ENCODE assay signal across 28 cellular contexts in the genomic region with DNA sequence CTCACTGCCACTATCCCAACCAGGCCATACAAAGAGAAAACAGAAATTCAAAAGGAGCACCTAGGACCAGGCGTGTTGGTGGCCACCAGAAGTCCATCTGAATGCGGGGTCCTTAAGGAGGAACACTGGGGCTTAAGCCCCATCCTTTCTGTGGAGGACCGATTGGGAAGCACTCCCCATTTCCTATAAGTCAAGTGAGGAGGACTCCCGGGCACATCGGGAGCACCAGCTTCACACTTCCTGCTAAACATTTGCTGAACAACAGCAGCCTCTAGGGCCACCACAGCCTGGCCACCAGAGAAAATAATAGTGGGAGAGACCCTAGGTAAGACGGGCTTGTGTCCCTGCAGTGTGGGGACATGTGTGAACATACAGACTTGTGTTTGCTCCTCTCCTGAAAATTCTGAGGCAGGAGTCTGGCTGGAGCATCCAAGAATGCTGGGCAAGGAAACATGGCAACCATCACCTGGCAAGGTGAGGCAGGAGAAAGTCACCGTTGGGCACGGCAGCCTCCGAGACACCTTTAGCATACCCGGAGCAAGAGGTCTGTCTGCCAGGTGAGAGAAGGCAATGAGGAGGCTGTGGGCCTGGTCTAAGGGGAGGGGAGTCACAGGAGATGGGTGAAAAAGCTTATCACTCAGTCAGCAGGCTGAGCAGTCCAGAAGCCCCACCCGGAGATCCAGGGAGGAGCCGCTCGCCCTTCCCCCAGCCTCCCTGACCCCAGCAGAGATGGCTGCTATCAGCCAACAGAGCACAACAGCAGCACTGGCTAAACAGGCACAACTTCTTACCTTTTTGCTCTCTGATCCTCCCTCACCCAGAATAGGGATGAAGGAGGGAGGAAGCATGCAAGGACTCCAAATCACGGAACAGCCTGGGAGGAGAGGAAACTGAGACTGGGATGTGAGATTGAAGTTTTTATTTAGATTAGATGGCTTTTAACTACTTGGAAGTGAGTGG.
A peak's percentile ranks its signal among the peaks of the same experiment; 100 is the strongest.
DNase-seq lines count a peak whose midpoint lies in the region; ATAC-seq and TF ChIP-seq lines count a peak whose summit lies in the region.
"Had no signal": no experiment of that assay in that cellular context is flagged by ENCODE, and none has a peak within 500 bp of the region (broad histone marks: within the 10 kb centered on the region; RNA-seq: fewer than 3 reads in every experiment).

No MANE protein-coding gene starts in this region.

- peaks cover 24% of the 10 kb centered on the region for H3K27me3 Mint-ChIP-seq in activated CD8-positive, alpha-beta memory T cell treated with anti-CD3 and anti-CD28 coated beads, Interleukin-2, amount 10 ng/mL, durations not matched to agents 7 days and 5 days
- peaks cover 4% of the 10 kb centered on the region; the same call in 1 of the 2 replicates for H3K27me3 Mint-ChIP-seq in WTC11 (ENCODE audit: low read depth)
- H3K27me3 Mint-ChIP-seq in stimulated activated naive B cell treated with anti-CD40 and anti-IgM and Interleukin-4, amounts not matched to agents 10 μg/mL and 1 μg/mL and 100 μg/mL, for 72 hours = peaks cover 7 to 17% of the 10 kb centered on the region in 2 donors
- H3K27me3 Mint-ChIP-seq: brain had no signal

- H3K9me3 ChIP-seq in uterus = no peaks in the 10 kb centered on the region
- H3K9me3 ChIP-seq: lower lobe of right lung, SJCRH30 had no signal

- no peak overlapping the region for H3K27ac ChIP-seq in uterus
- H3K27ac ChIP-seq: epithelial cell of prostate, KMS-11, lower lobe of right lung, SJCRH30 had no signal

- no peak overlapping the region for H3K27ac Mint-ChIP-seq in activated CD8-positive, alpha-beta memory T cell treated with anti-CD3 and anti-CD28 coated beads, Interleukin-2, amount 10 ng/mL, durations not matched to agents 7 days and 5 days
- no peak overlapping the region for H3K27ac Mint-ChIP-seq in WTC11
- H3K27ac Mint-ChIP-seq in stimulated activated naive B cell treated with anti-CD40 and anti-IgM and Interleukin-4, amounts not matched to agents 10 μg/mL and 1 μg/mL and 100 μg/mL, for 72 hours = peak overlapping the region; percentile 25
- H3K27ac Mint-ChIP-seq: CD8-positive, alpha-beta T cell; stimulated activated naive CD8-positive, alpha-beta T cell treated with anti-CD3 and anti-CD28 coated beads, Interleukin-15, Interleukin-2, amounts not matched to agents 100 ng/mL and 50 ng/mL, for 24 hours had no signal

- no peak for TF ChIP-seq CTCF in WTC11 (IDR thresholded peaks at IDR 0.05)
- TF ChIP-seq CTCF in uterus (IDR thresholded peaks at IDR 0.05) = no peak

- DNase-seq in activated CD8-positive, alpha-beta memory T cell treated with anti-CD3 and anti-CD28 coated beads for 24 hours = peak; percentile 28
- no peak for DNase-seq in activated CD8-positive, alpha-beta memory T cell treated with anti-CD3 and anti-CD28 coated beads, Interleukin-2, amount 10 ng/mL, durations not matched to agents 7 days and 5 days
- DNase-seq in WTC11 (ENCODE audit: low spot score) (no peak), left lobe of liver (ENCODE audit: low spot score) (peak; percentile 28), uterus (no peak)
- no peak for DNase-seq in stimulated activated naive B cell treated with anti-CD40 and anti-IgM and Interleukin-4, amounts not matched to agents 10 μg/mL and 1 μg/mL and 100 μg/mL, for 72 hours
- DNase-seq in effector CD4-positive, alpha-beta T cell = no peak
- DNase-seq: activated CD4-positive, CD25-positive, alpha-beta regulatory T cell treated with anti-CD3 and anti-CD28 coated beads, Interleukin-2, amount 50 U/mL, for 72 hours; activated naive CD4-positive, alpha-beta T cell treated with Interleukin-2 at 50 U/mL for 16 hours; activated T-cell treated with anti-CD3 and anti-CD28 coated beads, Interleukin-2, amount 50 U/mL, for 4 hours; CD8-positive, alpha-beta T cell; cerebellar nuclear complex; DMS 273 treated with DMSO at 0.1 percent for 48 hours; EL; glutamatergic neuron; lower lobe of right lung; MM.1S; NCI-H1417; NCI-H2029 treated with DMSO at 0.1 percent for 48 hours; NCI-H2227 treated with DMSO at 0.1 percent for 48 hours; NCI-H69; SJCRH30 had no signal

- no peaks in the 10 kb centered on the region for H3K9me3 Mint-ChIP-seq in activated CD8-positive, alpha-beta memory T cell treated with anti-CD3 and anti-CD28 coated beads, Interleukin-2, amount 10 ng/mL, durations not matched to agents 7 days and 5 days (ENCODE audit: low read depth)
- H3K9me3 Mint-ChIP-seq in WTC11 = peaks cover 18% of the 10 kb centered on the region
- H3K9me3 Mint-ChIP-seq in stimulated activated naive B cell treated with anti-CD40 and anti-IgM and Interleukin-4, amounts not matched to agents 10 μg/mL and 1 μg/mL and 100 μg/mL, for 72 hours = peaks cover 3 to 7% of the 10 kb centered on the region in 2 donors
- H3K9me3 Mint-ChIP-seq: CD8-positive, alpha-beta T cell had no signal

- no peaks in the 10 kb centered on the region for H3K4me1 ChIP-seq in uterus
- H3K4me1 ChIP-seq: lower lobe of right lung, SJCRH30 had no signal

- POLR2A ChIA-PET in WTC11 (lab: Charles Lee) = no interaction called here

- H3K36me3 ChIP-seq in uterus = no peaks in the 10 kb centered on the region
- H3K36me3 ChIP-seq: lower lobe of right lung, SJCRH30 had no signal

- H3K4me3 ChIP-seq in uterus = no peak overlapping the region
- H3K4me3 ChIP-seq: lower lobe of right lung, SJCRH30 had no signal

- no peak for TF ChIP-seq POLR2A in uterus (IDR thresholded peaks at IDR 0.05)

- ATAC-seq in activated CD8-positive, alpha-beta memory T cell treated with anti-CD3 and anti-CD28 coated beads, Interleukin-2, amount 10 ng/mL, durations not matched to agents 7 days and 5 days = no peak
- ATAC-seq in WTC11 = peak; percentile 46; the same call in 1 of the 2 replicates
- ATAC-seq in left lobe of liver = no peak
- no peak for ATAC-seq in stimulated activated naive B cell treated with anti-CD40 and anti-IgM and Interleukin-4, amounts not matched to agents 10 μg/mL and 1 μg/mL and 100 μg/mL, for 72 hours (replicated peaks)
- ATAC-seq in HG03469 (IDR thresholded peaks at IDR 0.05; ENCODE audit: unreplicated experiment) = no peak
- ATAC-seq: activated T-cell treated with anti-CD3 and anti-CD28 coated beads, Interleukin-2, amount 50 U/mL, for 4 hours; CD8-positive, alpha-beta T cell; HCT116 had no signal

- H3K4me3 Mint-ChIP-seq in activated CD8-positive, alpha-beta memory T cell treated with anti-CD3 and anti-CD28 coated beads, Interleukin-2, amount 10 ng/mL, durations not matched to agents 7 days and 5 days = no peak overlapping the region
- H3K4me3 Mint-ChIP-seq in WTC11 = no peak overlapping the region
- H3K4me3 Mint-ChIP-seq in stimulated activated naive B cell treated with anti-CD40 and anti-IgM and Interleukin-4, amounts not matched to agents 10 μg/mL and 1 μg/mL and 100 μg/mL, for 72 hours = no peak overlapping the region
- H3K4me3 Mint-ChIP-seq: activated T-cell treated with anti-CD3 and anti-CD28 coated beads, Interleukin-2, amount 50 U/mL, for 4 hours; brain; CD8-positive, alpha-beta T cell; stimulated activated naive CD8-positive, alpha-beta T cell treated with anti-CD3 and anti-CD28 coated beads, Interleukin-15, Interleukin-2, amounts not matched to agents 100 ng/mL and 50 ng/mL, for 24 hours had no signal

- intact Hi-C loops in uterus (cut with DNase I; ENCODE audit: low total_unique reads) = no loop called here

- no peaks in the 10 kb centered on the region for H3K36me3 Mint-ChIP-seq in activated CD8-positive, alpha-beta memory T cell treated with anti-CD3 and anti-CD28 coated beads, Interleukin-2, amount 10 ng/mL, durations not matched to agents 7 days and 5 days
- H3K36me3 Mint-ChIP-seq in WTC11 = no peaks in the 10 kb centered on the region
- H3K36me3 Mint-ChIP-seq in stimulated activated naive B cell treated with anti-CD40 and anti-IgM and Interleukin-4, amounts not matched to agents 10 μg/mL and 1 μg/mL and 100 μg/mL, for 72 hours = peaks cover 2 to 3% of the 10 kb centered on the region in 2 donors
- H3K36me3 Mint-ChIP-seq: brain; CD8-positive, alpha-beta T cell had no signal

- no peaks in the 10 kb centered on the region for H3K27me3 ChIP-seq in uterus
- H3K27me3 ChIP-seq: SJCRH30 had no signal

- CTCF ChIA-PET in activated CD8-positive, alpha-beta memory T cell treated with anti-CD3 and anti-CD28 coated beads, Interleukin-2, amount 10 ng/mL, durations not matched to agents 7 days and 5 days (lab: Charles Lee) = no interaction called here
- CTCF ChIA-PET in WTC11 (lab: Charles Lee) = no interaction called here

- H3K4me1 Mint-ChIP-seq in activated CD8-positive, alpha-beta memory T cell treated with anti-CD3 and anti-CD28 coated beads, Interleukin-2, amount 10 ng/mL, durations not matched to agents 7 days and 5 days = no peaks in the 10 kb centered on the region
- H3K4me1 Mint-ChIP-seq in WTC11 = peaks cover 6% of the 10 kb centered on the region
- H3K4me1 Mint-ChIP-seq in stimulated activated naive B cell treated with anti-CD40 and anti-IgM and Interleukin-4, amounts not matched to agents 10 μg/mL and 1 μg/mL and 100 μg/mL, for 72 hours = peaks cover 1 to 14% of the 10 kb centered on the region in 2 donors
- H3K4me1 Mint-ChIP-seq: brain had no signal

TF ChIP-seq in WTC11, 78 proteins besides CTCF, POLR2A, EP300 and RAD21 (continues in another document):
- TF ChIP-seq ZNF317 (CRISPR knock-in tag; IDR thresholded peaks at IDR 0.05; ENCODE audit: borderline replicate concordance, low read depth) (no peak), ZNF263 (CRISPR knock-in tag; IDR thresholded peaks at IDR 0.05; ENCODE audit: low read depth) (peak; percentile 67), HMGA2 (CRISPR knock-in tag; IDR thresholded peaks at IDR 0.05) (no peak)

Comparison
In these comparisons a context has a peak if more than half of its experiments do, and no peak if none do; other contexts are left out.
1. DNase-seq: peak in activated CD8-positive, alpha-beta memory T cell treated with anti-CD3 and anti-CD28 coated beads for 24 hours (single experiment) and left lobe of liver (single experiment); none in activated CD8-positive, alpha-beta memory T cell treated with anti-CD3 and anti-CD28 coated beads, Interleukin-2, amount 10 ng/mL, durations not matched to agents 7 days and 5 days (single experiment), WTC11 (single experiment), stimulated activated naive B cell treated with anti-CD40 and anti-IgM and Interleukin-4, amounts not matched to agents 10 μg/mL and 1 μg/mL and 100 μg/mL, for 72 hours (single experiment), uterus (0 of 2) and effector CD4-positive, alpha-beta T cell (single experiment).